Comparison of ENCODE assay signal across 8 cellular contexts in the genomic region with DNA sequence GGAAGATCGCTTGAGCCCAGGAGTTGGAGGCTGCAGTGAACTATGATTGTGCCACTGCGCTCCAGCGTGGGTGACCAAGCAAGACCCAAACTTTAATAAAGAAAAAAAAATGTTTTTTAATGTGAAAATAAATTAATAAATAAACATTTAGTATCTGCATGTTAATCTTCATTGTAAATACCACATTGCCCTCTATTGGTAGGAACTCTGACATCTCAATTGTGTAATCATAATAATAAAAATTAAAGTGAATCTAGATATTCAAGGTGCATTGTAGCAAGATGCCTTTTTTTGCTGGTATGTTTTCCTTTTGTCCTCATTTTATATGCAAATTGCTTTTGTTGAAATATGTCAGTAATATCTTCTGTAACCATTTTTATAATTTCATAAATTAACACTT.
DNase-seq lines count a peak whose midpoint lies in the region; ATAC-seq, FAIRE-seq and TF ChIP-seq lines count a peak whose summit lies in the region.

No MANE protein-coding gene starts in this region.

- CTCF ChIA-PET in Calu3 (lab: Charles Lee): interaction anchor here (2.2 kb wide), 1 partner anchor 459 kb away, joined by 12 read pairs; no protein-coding TSS in a partner anchor

- no peaks in the 10 kb centered on the region for H3K9me3 ChIP-seq in ovary

- H3K27me3 Mint-ChIP-seq in Calu3 (ENCODE audit: unreplicated experiment): no peaks in the 10 kb centered on the region

- intact Hi-C loops in ovary (cut with DNase I) (loop anchor here in 3 of 4 donors (5.0 to 10.0 kb wide), 3 partner anchors 275 to 465 kb away; partner anchors contain the start of gene TMEM158 (in 2 of the 3)), Calu3 (cut with micrococcal nuclease; ENCODE audit: unreplicated experiment) (loop anchor here (2.0 to 5.0 kb wide), 2 partner anchors 272 to 459 kb away; partner anchors contain the start of gene TMEM158)

- TF ChIP-seq EP300 in ovary (IDR thresholded peaks at IDR 0.05): no peak

- BruUV-seq in Calu3 (replicated peaks; lab: Mats Ljungman, UMichigan): no TSS peak

- H3K4me1 Mint-ChIP-seq in Calu3 (ENCODE audit: low read depth, unreplicated experiment): no peaks in the 10 kb centered on the region

- no peaks in the 10 kb centered on the region for H3K36me3 ChIP-seq in ovary

- peaks cover 8% of the 10 kb centered on the region for H3K36me3 Mint-ChIP-seq in Calu3 (ENCODE audit: insufficient read depth, unreplicated experiment)

- FAIRE-seq in colon (lab: Jason Lieb, UNC): peak; percentile 14

- no peaks in the 10 kb centered on the region for H3K9me3 Mint-ChIP-seq in Calu3 (ENCODE audit: low read depth, unreplicated experiment)

- no peak for ATAC-seq in GM21390 (IDR thresholded peaks at IDR 0.05; ENCODE audit: unreplicated experiment)

- H3K4me3 ChIP-seq in ovary: no peak overlapping the region

- H3K4me3 Mint-ChIP-seq in Calu3 (ENCODE audit: low read depth, unreplicated experiment): no peak overlapping the region

- TF ChIP-seq POLR2A in ovary (IDR thresholded peaks at IDR 0.05): no peak

- H3K27ac Mint-ChIP-seq in Calu3 (ENCODE audit: unreplicated experiment): no peak overlapping the region

- 64 to 72% (median 66%) methylated on average over 3 of the region's 3 CpGs for WGBS in ovary, 3 donors

- DNase-seq in ELR (ENCODE audit: low read depth) (peak; percentile 70), NCI-H2029 treated with DMSO at 0.1 percent for 48 hours (lab: John Stamatoyannopoulos, UW) (peak; percentile 51), ovary (no peak), SKM-1 (lab: John Stamatoyannopoulos, UW; ENCODE audit: unreplicated experiment) (no peak), Calu3 (no peak)
- DNase-seq in stimulated activated CD4-positive, alpha-beta T cell treated with anti-CD3 and anti-CD28 coated beads, Interleukin-2, amount 100 ng/mL, for 48 hours: no peak

- H3K27ac ChIP-seq in ovary: no peak overlapping the region

- TF ChIP-seq CTCF in ovary (IDR thresholded peaks at IDR 0.05): peak in 2 of 3 donors; percentile 13 to 30
- no peak for TF ChIP-seq CTCF in Calu3 (IDR thresholded peaks at IDR 0.05; ENCODE audit: unreplicated experiment)

- H3K27me3 ChIP-seq in ovary: no peaks in the 10 kb centered on the region

- no peaks in the 10 kb centered on the region for H3K4me1 ChIP-seq in ovary (ENCODE audit: insufficient read depth)

Comparison
In these comparisons a context has a peak if more than half of its experiments do, and no peak if none do; other contexts are left out.
1. DNase-seq: peak in ELR (single experiment) and NCI-H2029 treated with DMSO at 0.1 percent for 48 hours (single experiment); none in ovary (0 of 5), SKM-1 (single experiment), stimulated activated CD4-positive, alpha-beta T cell treated with anti-CD3 and anti-CD28 coated beads, Interleukin-2, amount 100 ng/mL, for 48 hours (0 of 2) and Calu3 (single experiment).